In the genomic region with DNA sequence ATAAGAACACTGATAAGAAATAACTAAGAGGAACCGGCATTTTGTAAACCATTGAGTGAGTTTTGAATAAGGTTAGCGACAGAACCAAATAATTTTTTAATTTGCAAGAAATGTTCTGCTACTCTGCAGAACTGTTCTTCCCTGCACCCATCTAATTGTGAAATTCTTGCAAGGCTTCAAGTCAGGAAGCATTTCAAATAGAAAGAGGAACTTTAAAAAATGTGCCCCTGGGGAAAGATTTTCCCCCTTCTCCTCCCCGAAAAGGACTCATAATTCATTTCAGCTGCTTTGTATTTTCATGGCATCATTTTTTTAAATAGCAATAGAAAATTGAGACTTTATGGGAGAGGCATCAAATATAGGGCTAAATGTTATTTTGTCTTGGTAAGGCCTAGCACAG, we compare ENCODE assay signal across 14 cellular contexts.
DNase-seq lines count a peak whose midpoint lies in the region; ATAC-seq, FAIRE-seq and TF ChIP-seq lines count a peak whose summit lies in the region.
"Had no signal": no experiment of that assay in that cellular context is flagged by ENCODE, and none has a peak within 500 bp of the region (broad histone marks: within the 10 kb centered on the region; RNA-seq: fewer than 3 reads in every experiment).

No MANE protein-coding gene starts in this region.

- peak in 2 of 4 donors; percentile 19 to 22 for ATAC-seq in right lobe of liver
- ATAC-seq in HepG2: no peak
- peak; percentile 35 for ATAC-seq in upper lobe of right lung

- H3K27ac ChIP-seq in right lobe of liver: peak overlapping the region in 2 of 3 donors; percentile 45 to 56
- H3K27ac ChIP-seq in HepG2 (ENCODE audit: extremely low read length, insufficient read depth, low read length): no peak overlapping the region
- H3K27ac ChIP-seq in hepatocyte: peak overlapping the region; percentile 74
- peak overlapping the region; percentile 58 for H3K27ac ChIP-seq in upper lobe of right lung
- no peak overlapping the region for H3K27ac ChIP-seq in suprapubic skin
- no peak overlapping the region for H3K27ac ChIP-seq in brain microvascular endothelial cell

- H3K4me1 ChIP-seq in right lobe of liver (no peaks in the 10 kb centered on the region), HepG2 (ENCODE audit: insufficient read depth, low read length) (no peaks in the 10 kb centered on the region), hepatocyte (ENCODE audit: insufficient read depth) (peaks cover 48% of the 10 kb centered on the region), upper lobe of right lung (peaks cover 21% of the 10 kb centered on the region), suprapubic skin (peaks cover 38% of the 10 kb centered on the region)

- TF ChIP-seq EP300 in HepG2 (IDR thresholded peaks at IDR 0.05; ENCODE audit: low read depth in 2 of 2, low read length in 2 of 2): no peak
- no peak for TF ChIP-seq EP300 in HepG2 (CRISPR knock-in tag; IDR thresholded peaks at IDR 0.05; ENCODE audit: borderline replicate concordance)
- no peak for TF ChIP-seq EP300 in suprapubic skin (IDR thresholded peaks at IDR 0.05)

- H3K4me3 Mint-ChIP-seq in activated CD4-positive, alpha-beta memory T cell treated with anti-CD3 and anti-CD28 coated beads for 36 hours: no peak overlapping the region

- H3K36me3 ChIP-seq in right lobe of liver (no peaks in the 10 kb centered on the region), HepG2 (replicated peaks in 1 of 2; ENCODE audit: control insufficient read depth in 1 of 2, insufficient read depth in 2 of 2, low read length in 2 of 2) (no peaks in the 10 kb centered on the region), hepatocyte (replicated peaks; ENCODE audit: insufficient read depth, low read depth) (no peaks in the 10 kb centered on the region), upper lobe of right lung (no peaks in the 10 kb centered on the region), suprapubic skin (no peaks in the 10 kb centered on the region), brain microvascular endothelial cell (replicated peaks) (no peaks in the 10 kb centered on the region)

- CTCF ChIA-PET in HepG2 (lab: Yijun Ruan, JAX; ENCODE audit: low intra/inter-chr PET ratio, low total read pairs): no interaction called here
- CTCF ChIA-PET in activated CD4-positive, alpha-beta memory T cell treated with anti-CD3 and anti-CD28 coated beads for 36 hours (lab: Charles Lee): interaction anchor here (0.7 kb wide), 1 partner anchor 28 kb away, joined by 4 read pairs; no protein-coding TSS in a partner anchor

- TF ChIP-seq CTCF in right lobe of liver (IDR thresholded peaks at IDR 0.05) (no peak), HepG2 (CRISPR knock-in tag; IDR thresholded peaks at IDR 0.05) (no peak), hepatocyte (IDR thresholded peaks at IDR 0.05; ENCODE audit: poor library complexity) (no peak), upper lobe of right lung (IDR thresholded peaks at IDR 0.05) (no peak), suprapubic skin (IDR thresholded peaks at IDR 0.05) (no peak), brain microvascular endothelial cell (IDR thresholded peaks at IDR 0.05; ENCODE audit: low read depth, low read length, missing control alignments) (no peak)

- H3K4me3 ChIP-seq in right lobe of liver (no peak overlapping the region), HepG2 (replicated peaks in 1 of 3; ENCODE audit: insufficient read depth in 1 of 3, low read depth in 2 of 3, low read length in 3 of 3) (no peak overlapping the region), hepatocyte (no peak overlapping the region), upper lobe of right lung (no peak overlapping the region), suprapubic skin (no peak overlapping the region), brain microvascular endothelial cell (ENCODE audit: low read depth, low read length) (no peak overlapping the region)

- no peak for FAIRE-seq in HepG2 (lab: Jason Lieb, UNC)
- FAIRE-seq: A204.1, urothelium cell line had no signal

- TF ChIP-seq RAD21 in HepG2 (CRISPR knock-in tag; IDR thresholded peaks at IDR 0.05): no peak

- H3K9me2 ChIP-seq in hepatocyte (replicated peaks; ENCODE audit: insufficient read depth): no peaks in the 10 kb centered on the region

- peaks cover 1% of the 10 kb centered on the region for H3K36me3 Mint-ChIP-seq in activated CD4-positive, alpha-beta memory T cell treated with anti-CD3 and anti-CD28 coated beads for 36 hours

- no peak overlapping the region for H3K27ac Mint-ChIP-seq in activated CD4-positive, alpha-beta memory T cell treated with anti-CD3 and anti-CD28 coated beads for 36 hours

- H3K27me3 Mint-ChIP-seq in activated CD4-positive, alpha-beta memory T cell treated with anti-CD3 and anti-CD28 coated beads for 36 hours: no peaks in the 10 kb centered on the region

- H4K20me1 ChIP-seq in HepG2 (ENCODE audit: insufficient read depth, low read length) (no peaks in the 10 kb centered on the region), hepatocyte (ENCODE audit: insufficient read depth, poor library complexity, severe bottlenecking) (no peaks in the 10 kb centered on the region)

- in situ Hi-C loops in HepG2 (cut with HindIII; ENCODE audit: extremely low pct_ligation_motif_present, low pct_unique_long_range_greater_than_20kb): no loop called here
- in situ Hi-C loops in brain microvascular endothelial cell (cut with HindIII; ENCODE audit: low pct_ligation_motif_present, low sequenced_read_pairs): no loop called here

- no peak overlapping the region for H2AFZ ChIP-seq in HepG2 (ENCODE audit: low read length)
- no peak overlapping the region for H2AFZ ChIP-seq in hepatocyte

- H3K4me2 ChIP-seq in HepG2 (ENCODE audit: low read depth, low read length) (no peak overlapping the region), hepatocyte (peak overlapping the region; percentile 6)

- H3K9ac ChIP-seq in HepG2 (ENCODE audit: insufficient read depth, low read depth, low read length): no peak overlapping the region

- 49% methylated on average over 3 of the region's 3 CpGs for WGBS in right lobe of liver (ENCODE audit: insufficient coverage, low coverage, low lambda C conversion rate, missing lambda C conversion rate)
- WGBS in HepG2 (ENCODE audit: low lambda C conversion rate): 90% methylated on average over 3 of the region's 3 CpGs
- 65% methylated on average over 3 of the region's 3 CpGs for WGBS in hepatocyte (ENCODE audit: low lambda C conversion rate, missing lambda C conversion rate)
- WGBS in suprapubic skin: 37% methylated on average over 3 of the region's 3 CpGs

- peaks cover 15% of the 10 kb centered on the region for H3K4me1 Mint-ChIP-seq in activated CD4-positive, alpha-beta memory T cell treated with anti-CD3 and anti-CD28 coated beads for 36 hours (ENCODE audit: low read depth)

- peaks cover 10% of the 10 kb centered on the region for H3K9me3 Mint-ChIP-seq in activated CD4-positive, alpha-beta memory T cell treated with anti-CD3 and anti-CD28 coated beads for 36 hours

- H3K79me2 ChIP-seq in HepG2 (ENCODE audit: insufficient read depth, low read length) (no peaks in the 10 kb centered on the region), hepatocyte (no peaks in the 10 kb centered on the region)

- TF ChIP-seq POLR2A in right lobe of liver (IDR thresholded peaks at IDR 0.05): no peak
- no peak for TF ChIP-seq POLR2A in HepG2 (IDR thresholded peaks at IDR 0.05; ENCODE audit: insufficient read depth in 1 of 2, low read depth in 2 of 2, low read length in 2 of 2)
- no peak for TF ChIP-seq POLR2A in suprapubic skin (IDR thresholded peaks at IDR 0.05)

- POLR2A ChIA-PET in HepG2 (lab: Yijun Ruan, JAX): no interaction called here
- POLR2A ChIA-PET in activated CD4-positive, alpha-beta memory T cell treated with anti-CD3 and anti-CD28 coated beads for 36 hours (lab: Charles Lee): no interaction called here

- H3K27me3 ChIP-seq in right lobe of liver: no peaks in the 10 kb centered on the region
- H3K27me3 ChIP-seq in HepG2 (ENCODE audit: control insufficient read depth in 1 of 2, insufficient read depth in 2 of 2, low read length in 2 of 2): no peaks in the 10 kb centered on the region
- H3K27me3 ChIP-seq in hepatocyte: no peaks in the 10 kb centered on the region
- no peaks in the 10 kb centered on the region for H3K27me3 ChIP-seq in upper lobe of right lung
- no peaks in the 10 kb centered on the region for H3K27me3 ChIP-seq in suprapubic skin
- H3K27me3 ChIP-seq in brain microvascular endothelial cell (replicated peaks): no peaks in the 10 kb centered on the region

- no TSS peak for BruUV-seq in HepG2 (replicated peaks; lab: Mats Ljungman, UMichigan)

- intact Hi-C loops in right lobe of liver (cut with DNase I): no loop called here
- intact Hi-C loops in HepG2 (cut with micrococcal nuclease; ENCODE audit: unreplicated experiment): no loop called here
- intact Hi-C loops in upper lobe of right lung (cut with DNase I): no loop called here
- intact Hi-C loops in activated CD4-positive, alpha-beta memory T cell treated with anti-CD3 and anti-CD28 coated beads for 36 hours (cut with micrococcal nuclease): no loop called here

- DNase-seq in right lobe of liver (no peak), HepG2 (ENCODE audit: low spot score) (no peak), SKM-1 treated with dmso at 0.1 percent for 144 hours (lab: John Stamatoyannopoulos, UW; ENCODE audit: unreplicated experiment) (peak; percentile 86), hepatocyte (ENCODE audit: low spot score) (no peak), upper lobe of right lung (no peak), suprapubic skin (ENCODE audit: low spot score in 2 of 2) (no peak), brain microvascular endothelial cell (no peak)
- DNase-seq in activated CD4-positive, alpha-beta memory T cell treated with anti-CD3 and anti-CD28 coated beads for 36 hours: no peak
- DNase-seq: DMS53; kidney glomerular epithelial cell; NCI-H2081; stimulated activated CD4-positive, alpha-beta T cell treated with anti-CD3 and anti-CD28 coated beads, Interleukin-12 subunit alpha, Interleukin-12 subunit beta, amount 100 ng/mL, for 4 hours had no signal

- H3K9me3 ChIP-seq in right lobe of liver (no peaks in the 10 kb centered on the region), HepG2 (ENCODE audit: low read length) (peaks cover 9% of the 10 kb centered on the region), hepatocyte (ENCODE audit: low read depth) (no peaks in the 10 kb centered on the region), upper lobe of right lung (no peaks in the 10 kb centered on the region), suprapubic skin (peaks cover 2% of the 10 kb centered on the region)

TF ChIP-seq in HepG2, 621 proteins besides CTCF, POLR2A, EP300 and RAD21 (continues in another document):
- TF ChIP-seq ZFP36 (IDR thresholded peaks at IDR 0.05; ENCODE audit: borderline replicate concordance, low read depth, low read length, partially characterized antibody) (no peak), FOSL2 (CRISPR knock-in tag; IDR thresholded peaks at IDR 0.05) (no peak), ZNF530 (CRISPR knock-in tag; IDR thresholded peaks at IDR 0.05; ENCODE audit: low read depth) (no peak), ZEB1 (IDR thresholded peaks at IDR 0.05; ENCODE audit: insufficient replicate concordance, low read depth) (no peak), ZNF501 (CRISPR knock-in tag; IDR thresholded peaks at IDR 0.05) (no peak), XRCC5 (optimal IDR thresholded peaks at IDR 0.05; ENCODE audit: low read length) (no peak), PHF8 (CRISPR knock-in tag; IDR thresholded peaks at IDR 0.05) (no peak)

Comparison
In these comparisons a context has a peak if more than half of its experiments do, and no peak if none do; other contexts are left out.
1. H3K27ac ChIP-seq: peak in right lobe of liver (2 of 3), hepatocyte (single experiment) and upper lobe of right lung (single experiment); none in HepG2 (single experiment), suprapubic skin (single experiment) and brain microvascular endothelial cell (single experiment).